In genomic region chr7:148813890-148814289, GRCh38 we compare ENCODE assay signal across 21 cellular contexts.
A peak's percentile ranks its signal among the peaks of the same experiment; 100 is the strongest.
DNase-seq lines count a peak whose midpoint lies in the region; ATAC-seq, FAIRE-seq and TF ChIP-seq lines count a peak whose summit lies in the region.
"Had no signal": no experiment of that assay in that cellular context is flagged by ENCODE, and none has a peak within 500 bp of the region (broad histone marks: within the 10 kb centered on the region; RNA-seq: fewer than 3 reads in every experiment).

No MANE protein-coding gene starts in this region.

- H2AFZ ChIP-seq in K562 (ENCODE audit: low read depth, low read length) = no peak overlapping the region

- H3K4me1 Mint-ChIP-seq in activated T-cell treated with anti-CD3 and anti-CD28 coated beads, Interleukin-2, amount 50 U/mL, for 24 hours (ENCODE audit: low read depth) = peaks cover 3% of the 10 kb centered on the region
- H3K4me1 Mint-ChIP-seq in natural killer cell treated with Interleukin-12 subunit alpha and Interleukin-12 subunit beta and Interleukin-15 and Interleukin-18, amount 100 ng/mL, for 72 hours (ENCODE audit: low read depth in 2 of 2) = no peaks in the 10 kb centered on the region
- H3K4me1 Mint-ChIP-seq: CD14-positive monocyte had no signal

- H3K36me3 Mint-ChIP-seq in activated T-cell treated with anti-CD3 and anti-CD28 coated beads, Interleukin-2, amount 50 U/mL, for 24 hours (ENCODE audit: low read depth) = peaks cover 99% of the 10 kb centered on the region
- H3K36me3 Mint-ChIP-seq in natural killer cell treated with Interleukin-12 subunit alpha and Interleukin-12 subunit beta and Interleukin-15 and Interleukin-18, amount 100 ng/mL, for 72 hours = peaks cover 45% of the 10 kb centered on the region

- no peaks in the 10 kb centered on the region for H3K9me2 ChIP-seq in DOHH2 (replicated peaks; ENCODE audit: control insufficient read depth, low read length)

- H3K9me1 ChIP-seq in K562 (ENCODE audit: control insufficient read depth, insufficient read depth, low read length) = no peaks in the 10 kb centered on the region

- H3K9ac ChIP-seq in SK-N-MC (ENCODE audit: insufficient read length) = no peak overlapping the region
- H3K9ac ChIP-seq in K562 (ENCODE audit: insufficient read depth in 1 of 2, low read depth in 2 of 2, low read length in 2 of 2) = no peak overlapping the region
- H3K9ac ChIP-seq: BLaER1 had no signal

- WGBS in K562 (ENCODE audit: insufficient coverage, low coverage, missing lambda C conversion rate) = 97% methylated on average over 9 of the region's 9 CpGs

- no TSS peak for BruUV-seq in K562 (replicated peaks; lab: Mats Ljungman, UMichigan)

- TF ChIP-seq EP300 in K562 (IDR thresholded peaks at IDR 0.05; ENCODE audit: low read length) = no peak

- CTCF ChIA-PET in K562 (lab: Yijun Ruan, JAX; ENCODE audit: low intra/inter-chr PET ratio) = no interaction called here

- POLR2A ChIA-PET in K562 (lab: Yijun Ruan, JAX) = interaction anchor here (1.8 kb wide), 1 partner anchor 11 kb away, joined by 4 read pairs; no protein-coding TSS in a partner anchor

- H3K4me1 ChIP-seq in DOHH2 (ENCODE audit: control insufficient read depth, low read length) (peaks cover 48% of the 10 kb centered on the region), K562 (replicated peaks in 1 of 2; ENCODE audit: control insufficient read depth in 2 of 2, insufficient read depth in 2 of 2, low read length in 2 of 2) (no peaks in the 10 kb centered on the region)

- intact Hi-C loops in K562 (cut with micrococcal nuclease) = no loop called here

- ATAC-seq in K562 (no peak), GM18517 (IDR thresholded peaks at IDR 0.05; ENCODE audit: unreplicated experiment) (no peak)
- ATAC-seq in natural killer cell treated with Interleukin-12 subunit alpha and Interleukin-12 subunit beta and Interleukin-15 and Interleukin-18, amount 100 ng/mL, for 72 hours = no peak
- ATAC-seq: GM12878, HCT116, HepG2 had no signal

- no peak for DNase-seq in activated T-cell treated with anti-CD3 and anti-CD28 coated beads, Interleukin-2, amount 50 U/mL, for 24 hours
- DNase-seq in activated T-cell treated with anti-CD3 and anti-CD28 coated beads, Interleukin-2, amount 50 U/mL, for 48 hours = no peak
- DNase-seq in SK-N-MC (ENCODE audit: low read depth, low spot score) (no peak), K562 (ENCODE audit: extremely low read depth in 1 of 4, low spot score in 3 of 4) (no peak), GM12891 (ENCODE audit: insufficient read length, low spot score) (no peak)
- no peak for DNase-seq in natural killer cell treated with Interleukin-12 subunit alpha and Interleukin-12 subunit beta and Interleukin-15 and Interleukin-18, amount 100 ng/mL, for 72 hours (ENCODE audit: low spot score)
- DNase-seq: 8988T; CD4-positive, alpha-beta memory T cell; DMS153; DMS79 treated with DMSO at 0.1 percent for 48 hours; EL; GOT3; H7 had no signal

- H3K27me3 Mint-ChIP-seq in activated T-cell treated with anti-CD3 and anti-CD28 coated beads, Interleukin-2, amount 50 U/mL, for 24 hours = no peaks in the 10 kb centered on the region
- no peaks in the 10 kb centered on the region for H3K27me3 Mint-ChIP-seq in natural killer cell treated with Interleukin-12 subunit alpha and Interleukin-12 subunit beta and Interleukin-15 and Interleukin-18, amount 100 ng/mL, for 72 hours
- H3K27me3 Mint-ChIP-seq: CD4-positive, alpha-beta memory T cell; IgD-negative memory B cell had no signal

- H3K4me2 ChIP-seq in DOHH2 (ENCODE audit: low read length) (0 out of 2 replicates have a peak overlapping the region, but pooled peaks have one; percentile 7), K562 (ENCODE audit: insufficient read depth, low read length) (no peak overlapping the region)
- H3K4me2 ChIP-seq: BLaER1 had no signal

- in situ Hi-C loops in K562 (cut with MboI) = no loop called here

- H3K9me3 Mint-ChIP-seq in activated T-cell treated with anti-CD3 and anti-CD28 coated beads, Interleukin-2, amount 50 U/mL, for 24 hours = no peaks in the 10 kb centered on the region
- no peaks in the 10 kb centered on the region for H3K9me3 Mint-ChIP-seq in natural killer cell treated with Interleukin-12 subunit alpha and Interleukin-12 subunit beta and Interleukin-15 and Interleukin-18, amount 100 ng/mL, for 72 hours
- H3K9me3 Mint-ChIP-seq: CD14-positive monocyte; CD4-positive, alpha-beta memory T cell; IgD-negative memory B cell had no signal

- peak overlapping the region; percentile 68 for H3K27ac Mint-ChIP-seq in activated T-cell treated with anti-CD3 and anti-CD28 coated beads, Interleukin-2, amount 50 U/mL, for 24 hours
- peak overlapping the region in 1 of 2 donors; percentile 67 for H3K27ac Mint-ChIP-seq in natural killer cell treated with Interleukin-12 subunit alpha and Interleukin-12 subunit beta and Interleukin-15 and Interleukin-18, amount 100 ng/mL, for 72 hours
- H3K27ac Mint-ChIP-seq: IgD-negative memory B cell had no signal

- no peak for TF ChIP-seq POLR2A in K562 (conservative IDR thresholded peaks at IDR 0.05)
- TF ChIP-seq POLR2A in GM12891 (IDR thresholded peaks at IDR 0.05; ENCODE audit: low read depth, low read length) = no peak

- H3K79me2 ChIP-seq in DOHH2 (ENCODE audit: control insufficient read depth, low read length) (peaks cover 16% of the 10 kb centered on the region), K562 (ENCODE audit: control insufficient read depth, insufficient read depth, low read length) (no peaks in the 10 kb centered on the region; the same call in 2 of the 3 replicates)

- FAIRE-seq in K562 (lab: Jason Lieb, UNC) (no peak), GM12891 (lab: Jason Lieb, UNC) (no peak)
- FAIRE-seq: GM12878, HepG2 had no signal

- H3K4me3 Mint-ChIP-seq in activated T-cell treated with anti-CD3 and anti-CD28 coated beads, Interleukin-2, amount 50 U/mL, for 24 hours = no peak overlapping the region
- H3K4me3 Mint-ChIP-seq in natural killer cell treated with Interleukin-12 subunit alpha and Interleukin-12 subunit beta and Interleukin-15 and Interleukin-18, amount 100 ng/mL, for 72 hours = no peak overlapping the region
- H3K4me3 Mint-ChIP-seq: CD14-positive monocyte; CD4-positive, alpha-beta memory T cell; IgD-negative memory B cell had no signal

- H3K27me3 ChIP-seq in DOHH2 (ENCODE audit: control insufficient read depth, low read length) (no peaks in the 10 kb centered on the region), K562 (ENCODE audit: control insufficient read depth in 2 of 2, insufficient read depth in 2 of 2, low read length in 2 of 2) (no peaks in the 10 kb centered on the region)
- H3K27me3 ChIP-seq: BLaER1 had no signal

- no peak overlapping the region for H3K4me3 ChIP-seq in DOHH2 (ENCODE audit: low read length)
- no peak overlapping the region for H3K4me3 ChIP-seq in SK-N-MC
- H3K4me3 ChIP-seq in K562 = no peak overlapping the region
- H3K4me3 ChIP-seq: BLaER1, GM12878 had no signal

- H3K36me3 ChIP-seq in DOHH2 (ENCODE audit: control insufficient read depth, low read length) = peaks cover 99% of the 10 kb centered on the region
- peaks cover 100% of the 10 kb centered on the region for H3K36me3 ChIP-seq in SK-N-MC (ENCODE audit: insufficient read depth, low read length)
- H3K36me3 ChIP-seq in K562 (ENCODE audit: control insufficient read depth, insufficient read depth, low read length) = peaks cover 100% of the 10 kb centered on the region

- H4K20me1 ChIP-seq in DOHH2 (ENCODE audit: control insufficient read depth, insufficient read depth, low read depth, low read length) = peaks cover 11% of the 10 kb centered on the region; the same call in 1 of the 2 replicates
- H4K20me1 ChIP-seq in K562 (replicated peaks; ENCODE audit: control insufficient read depth, insufficient read depth, low read length) = no peaks in the 10 kb centered on the region

- no peaks in the 10 kb centered on the region for H3K9me3 ChIP-seq in DOHH2 (ENCODE audit: control insufficient read depth, insufficient read depth, low read length)
- H3K9me3 ChIP-seq in SK-N-MC (ENCODE audit: low read depth, low read length) = no peaks in the 10 kb centered on the region
- H3K9me3 ChIP-seq in K562 (replicated peaks; ENCODE audit: control insufficient read depth, insufficient read depth, low read depth, low read length) = no peaks in the 10 kb centered on the region
- H3K9me3 ChIP-seq: BLaER1 had no signal

- H3K27ac ChIP-seq in DOHH2 (ENCODE audit: low read depth, low read length) (peak overlapping the region; percentile 25; the same call in 1 of the 2 replicates), SK-N-MC (peak overlapping the region; percentile 40), K562 (ENCODE audit: extremely low read depth, low read depth, low read length) (no peak overlapping the region)
- H3K27ac ChIP-seq: BLaER1 had no signal

- peaks cover 22% of the 10 kb centered on the region for H3F3A ChIP-seq in DOHH2 (ENCODE audit: control insufficient read depth, insufficient read depth)

- TF ChIP-seq RAD21 in K562 (CRISPR knock-in tag; conservative IDR thresholded peaks at IDR 0.05 in 1 of 2, IDR thresholded peaks at IDR 0.05 in 1 of 2) = no peak

- TF ChIP-seq CTCF in DOHH2 (IDR thresholded peaks at IDR 0.05; ENCODE audit: low read depth, low read length, poor library complexity, severe bottlenecking) (no peak), K562 (IDR thresholded peaks at IDR 0.05 in 2 of 3, conservative IDR thresholded peaks at IDR 0.05 in 1 of 3; ENCODE audit: insufficient read depth in 2 of 3, low read depth in 1 of 3, low read length in 3 of 3) (no peak)

TF ChIP-seq in K562, 482 proteins besides CTCF, POLR2A, EP300 and RAD21:
- peak; percentile 53 for TF ChIP-seq RBM22 (IDR thresholded peaks at IDR 0.05; ENCODE audit: low read depth, low read length, poor library complexity, severe bottlenecking)
- 0 out of 2 replicates have a peak, but pooled peaks have one; percentile 63 for TF ChIP-seq POLR2AphosphoS2 (IDR thresholded peaks at IDR 0.05; ENCODE audit: low read length)
- no peak for TF ChIP-seq ZNF766 (CRISPR knock-in tag; conservative IDR thresholded peaks at IDR 0.05)

TF ChIP-seq in GM12891, 5 proteins besides CTCF, POLR2A, EP300 and RAD21:
- TF ChIP-seq POU2F2 (IDR thresholded peaks at IDR 0.05; ENCODE audit: low read depth, low read length) = no peak
- no peak for TF ChIP-seq TAF1 (IDR thresholded peaks at IDR 0.05; ENCODE audit: low read depth, low read length)
- no peak for TF ChIP-seq POLR2AphosphoS5 (IDR thresholded peaks at IDR 0.05; ENCODE audit: low read depth, low read length)
- TF ChIP-seq PAX5 (IDR thresholded peaks at IDR 0.05; ENCODE audit: insufficient read depth, low read length, severe bottlenecking) = no peak
- TF ChIP-seq SPI1 (IDR thresholded peaks at IDR 0.05; ENCODE audit: low read depth, low read length) = no peak
TF ChIP-seq in GM12891: peak in this region for 0.
